In genomic region chr2:143700865-143701264, GRCh38 we compare ENCODE assay signal across 20 cellular contexts.
DNase-seq lines count a peak whose midpoint lies in the region; ATAC-seq and TF ChIP-seq lines count a peak whose summit lies in the region.
"Had no signal": no experiment of that assay in that cellular context is flagged by ENCODE, and none has a peak within 500 bp of the region (broad histone marks: within the 10 kb centered on the region; RNA-seq: fewer than 3 reads in every experiment).

No MANE protein-coding gene starts in this region.

- no peak for TF ChIP-seq CTCF in AG10803 (conservative IDR thresholded peaks at IDR 0.05; ENCODE audit: low read length)
- TF ChIP-seq CTCF in astrocyte of the cerebellum (IDR thresholded peaks at IDR 0.05; ENCODE audit: low read depth, low read length, missing control alignments), result no peak

- DNase-seq in AG10803 (ENCODE audit: low read depth), result peak; percentile 55
- DNase-seq in H4 (ENCODE audit: low spot score), result peak; percentile 5
- DNase-seq in astrocyte of the cerebellum (ENCODE audit: low read depth), result peak; percentile 70
- DNase-seq in sciatic nerve (ENCODE audit: low spot score), result no peak
- no peak for DNase-seq in NCI-H1417 treated with DMSO at 0.1 percent for 48 hours (lab: John Stamatoyannopoulos, UW)
- no peak for DNase-seq in Right ventricle myocardium inferior (ENCODE audit: missing footprints)
- no peak for DNase-seq in COLO829 (ENCODE audit: low spot score)
- no peak for DNase-seq in NCI-H128 (lab: John Stamatoyannopoulos, UW; ENCODE audit: unreplicated experiment)
- DNase-seq: activated CD4-positive, alpha-beta memory T cell treated with anti-CD3 and anti-CD28 coated beads for 36 hours; activated CD4-positive, CD25-positive, alpha-beta regulatory T cell treated with anti-CD3 and anti-CD28 coated beads, Interleukin-2, amount 50 U/mL, for 72 hours; activated gamma-delta T cell; heart right ventricle; lower lobe of right lung; NCI-H1105 treated with DMSO at 0.1 percent for 48 hours; NCI-H2081; NCI-H226; stimulated activated CD4-positive, alpha-beta T cell treated with anti-CD3 and anti-CD28 coated beads, Interleukin-12 subunit alpha, Interleukin-12 subunit beta, amount 100 ng/mL, for 4 hours; stimulated activated CD4-positive, alpha-beta T cell treated with anti-CD3 and anti-CD28 coated beads, Interleukin-4, amount 100 ng/mL, for 1 hour had no signal

- intact Hi-C loops in sciatic nerve (cut with DNase I), result no loop called here
- intact Hi-C loops in Right ventricle myocardium inferior (cut with DNase I), result no loop called here

- peak; percentile 51 for ATAC-seq in sciatic nerve
- no peak for ATAC-seq in Right ventricle myocardium inferior
- ATAC-seq: heart right ventricle, lower lobe of right lung had no signal

- in situ Hi-C loops in astrocyte of the cerebellum (cut with HindIII; ENCODE audit: low sequenced_read_pairs), result no loop called here

- H3K4me3 ChIP-seq in AG10803 (ENCODE audit: low read length) (no peak overlapping the region), astrocyte of the cerebellum (ENCODE audit: low read depth, low read length) (no peak overlapping the region)
- H3K4me3 ChIP-seq: heart right ventricle, lower lobe of right lung, right atrium auricular region, SJSA1 had no signal

Comparison
In these comparisons a context has a peak if more than half of its experiments do, and no peak if none do; other contexts are left out.
1. DNase-seq: peak in AG10803 (single experiment), H4 (single experiment) and astrocyte of the cerebellum (single experiment); none in sciatic nerve (single experiment), NCI-H1417 treated with DMSO at 0.1 percent for 48 hours (single experiment), Right ventricle myocardium inferior (single experiment), COLO829 (single experiment) and NCI-H128 (single experiment).